20 cellular contexts compared by ENCODE assay signal in genomic region chr16:57758331-57759117, GRCh38. TPM values are rescaled to one million over a fixed set of nuclear protein-coding genes. Genes with fewer than 3 reads are reported as not detected.
A peak's percentile ranks its signal among the peaks of the same experiment; 100 is the strongest.
DNase-seq lines count a peak whose midpoint lies in the region; ATAC-seq and TF ChIP-seq lines count a peak whose summit lies in the region.
"Had no signal": no experiment of that assay in that cellular context is flagged by ENCODE, and none has a peak within 500 bp of the region (broad histone marks: within the 10 kb centered on the region; RNA-seq: fewer than 3 reads in every experiment).

No MANE protein-coding gene starts in this region.

- no peak overlapping the region for H3K4me3 Mint-ChIP-seq in IgD-negative memory B cell
- H3K4me3 Mint-ChIP-seq in osteocyte (ENCODE audit: unreplicated experiment): no peak overlapping the region
- H3K4me3 Mint-ChIP-seq: mesothelial cell of epicardium, nephron progenitor cell had no signal

- intact Hi-C loops in left ventricle myocardium superior (cut with micrococcal nuclease): loop anchor here (5.0 kb wide), 1 partner anchor 104 kb away; no protein-coding TSS in a partner anchor

- DNase-seq in left ventricle myocardium superior (no peak), osteocyte (ENCODE audit: extremely low spot score, unreplicated experiment) (no peak)
- DNase-seq in activated effector memory CD4-positive, alpha-beta T cell treated with anti-CD3 and anti-CD28 coated beads, Interleukin-2, amount 50 U/mL, for 16 hours: no peak
- DNase-seq: activated naive CD4-positive, alpha-beta T cell treated with anti-CD3 and anti-CD28 coated beads, Interleukin-2, amount 50 U/mL, for 16 hours; activated T-cell treated with anti-CD3 and anti-CD28 coated beads, Interleukin-2, amount 50 U/mL, for 48 hours; DMS79 treated with DMSO at 0.1 percent for 48 hours; Karpas-422; kidney glomerular epithelial cell; NCI-H1092 treated with DMSO at 0.1 percent for 48 hours; NCI-H2029 treated with DMSO at 0.1 percent for 48 hours; NCI-H446 treated with DMSO at 0.1 percent for 48 hours; nephron progenitor cell; stimulated activated CD4-positive, alpha-beta T cell treated with anti-CD3 and anti-CD28 coated beads, Interleukin-1b, Interleukin-23, amount 100 ng/mL, for 48 hours; stimulated activated naive CD4-positive, alpha-beta T cell treated with Interleukin-2 at 50 U/mL for 16 hours had no signal

- H3K4me1 Mint-ChIP-seq in IgD-negative memory B cell: no peaks in the 10 kb centered on the region
- peaks cover 20% of the 10 kb centered on the region for H3K4me1 Mint-ChIP-seq in osteocyte (ENCODE audit: unreplicated experiment)

- H3K27ac ChIP-seq in angular gyrus (ENCODE audit: low read depth, low read length): peak overlapping the region; percentile 48

- ATAC-seq in left ventricle myocardium superior (peak; percentile 3), HG03457 (IDR thresholded peaks at IDR 0.05; ENCODE audit: unreplicated experiment) (no peak), HG02885 (IDR thresholded peaks at IDR 0.05; ENCODE audit: poor library complexity, unreplicated experiment) (no peak)

- H3K27me3 Mint-ChIP-seq in IgD-negative memory B cell (no peaks in the 10 kb centered on the region), osteocyte (ENCODE audit: unreplicated experiment) (no peaks in the 10 kb centered on the region)
- H3K27me3 Mint-ChIP-seq: progenitor cell of endocrine pancreas had no signal

- H3K36me3 Mint-ChIP-seq in IgD-negative memory B cell (no peaks in the 10 kb centered on the region), osteocyte (ENCODE audit: unreplicated experiment) (peaks cover 25% of the 10 kb centered on the region)

- TF ChIP-seq CTCF in osteocyte (IDR thresholded peaks at IDR 0.05): no peak

- H3K9me3 Mint-ChIP-seq in IgD-negative memory B cell (no peaks in the 10 kb centered on the region), osteocyte (ENCODE audit: unreplicated experiment) (no peaks in the 10 kb centered on the region)
- H3K9me3 Mint-ChIP-seq: mesothelial cell of epicardium, nephron progenitor cell had no signal

- H3K27ac Mint-ChIP-seq in IgD-negative memory B cell (peak overlapping the region in 2 of 3 donors; percentile 80 to 88), osteocyte (ENCODE audit: unreplicated experiment) (peak overlapping the region; percentile 23)
- H3K27ac Mint-ChIP-seq: mesothelial cell of epicardium, nephron progenitor cell, progenitor cell of endocrine pancreas had no signal

RNA-seq across cellular contexts. Expression of gene KATNB1, which starts 23.0 kb away (rescaled TPM):
- 16.6 TPM for polyA plus RNA-seq in IgD-negative memory B cell
- total RNA-seq in left ventricle myocardium superior (9.3 TPM), osteocyte (14.2 and 15.9 TPM in 2 replicates)

RNA-seq across cellular contexts. Expression of gene KIFC3, which starts 43.8 kb away (rescaled TPM):
- polyA plus RNA-seq in IgD-negative memory B cell: not detected
- 52.6 TPM for total RNA-seq in left ventricle myocardium superior
- total RNA-seq in osteocyte: 191 and 196 TPM in 2 replicates
